ENCODE assay signal across 16 cellular contexts in genomic region chr6:163436843-163437242, GRCh38.
"Had no signal": no experiment of that assay in that cellular context is flagged by ENCODE, and none has a peak within 500 bp of the region (broad histone marks: within the 10 kb centered on the region; RNA-seq: fewer than 3 reads in every experiment).

No MANE protein-coding gene starts in this region.

- H3K4me2 ChIP-seq: hepatocyte had no signal

- H3K4me3 ChIP-seq: hepatocyte, mucosa of descending colon, ovary, suprapubic skin, thyroid gland had no signal

- H3K27me3 ChIP-seq: foreskin keratinocyte, hepatocyte, neutrophil, ovary, suprapubic skin, thyroid gland had no signal

- H3K36me3 ChIP-seq: neutrophil, ovary, suprapubic skin, thyroid gland had no signal

- H3K27ac ChIP-seq: foreskin keratinocyte, hepatocyte, neutrophil, ovary, suprapubic skin, thyroid gland had no signal

- H3K9me3 ChIP-seq: mucosa of descending colon, neutrophil, ovary, suprapubic skin, thyroid gland had no signal

- H2AFZ ChIP-seq: hepatocyte had no signal

- DNase-seq: effector memory CD8-positive, alpha-beta T cell; foreskin keratinocyte; head of caudate nucleus; left colon; mucosa of descending colon; naive thymus-derived CD8-positive, alpha-beta T cell; ovary; right cardiac atrium; small intestine; stimulated activated CD4-positive, alpha-beta T cell treated with anti-CD3 and anti-CD28 coated beads, Interleukin-12 subunit alpha, Interleukin-12 subunit beta, amount 100 ng/mL, for 4 hours; stimulated activated naive CD4-positive, alpha-beta T cell treated with Interleukin-2 at 50 U/mL for 16 hours; thyroid gland had no signal

- FAIRE-seq: urothelium cell line had no signal
